In genomic region chr2:113847144-113847543, GRCh38 we compare ENCODE assay signal across 13 cellular contexts. TPM values are rescaled to one million over a fixed set of nuclear protein-coding genes. Genes with fewer than 3 reads are reported as not detected.
A peak's percentile ranks its signal among the peaks of the same experiment; 100 is the strongest.
DNase-seq lines count a peak whose midpoint lies in the region; TF ChIP-seq lines count a peak whose summit lies in the region.
"Had no signal": no experiment of that assay in that cellular context is flagged by ENCODE, and none has a peak within 500 bp of the region (broad histone marks: within the 10 kb centered on the region; RNA-seq: fewer than 3 reads in every experiment).

No MANE protein-coding gene starts in this region.

- TF ChIP-seq CTCF in fibroblast of the aortic adventitia (IDR thresholded peaks at IDR 0.05; ENCODE audit: insufficient read depth, low read length), result no peak

- no peak overlapping the region for H3K4me3 ChIP-seq in fibroblast of the aortic adventitia (ENCODE audit: low read depth, low read length)
- H3K4me3 ChIP-seq: BLaER1, skin epidermis had no signal

- DNase-seq in GM04504 (ENCODE audit: low read depth) (peak; percentile 40), H4 (ENCODE audit: low spot score) (peak; percentile 9), LHCN-M2 (ENCODE audit: low read depth) (peak; percentile 24), fibroblast of the aortic adventitia (ENCODE audit: low read depth) (peak; percentile 54), NCI-H2107 treated with DMSO at 0.1 percent for 48 hours (lab: John Stamatoyannopoulos, UW; ENCODE audit: unreplicated experiment) (no peak), SHP77 (lab: John Stamatoyannopoulos, UW) (no peak)
- DNase-seq in stimulated activated naive CD4-positive, alpha-beta T cell treated with Interleukin-2 at 50 U/mL for 16 hours (lab: John Stamatoyannopoulos, UW), result no peak
- no peak for DNase-seq in activated CD4-positive, alpha-beta T cell treated with anti-CD3 and anti-CD28 coated beads, Interleukin-2, amount 50 U/mL, for 48 hours
- DNase-seq: amygdala, endodermal cell, NCI-H446 had no signal

RNA-seq across cellular contexts. Expression of gene ACTR3, which starts 42.7 kb away (rescaled TPM):
- total RNA-seq in H4 (2014; rRNA removed; shearing (Covaris generic)), result 307 and 351 TPM in 2 replicates
- total RNA-seq in LHCN-M2 (2014; rRNA removed) (307 and 331 TPM in 2 replicates), fibroblast of the aortic adventitia (ENCODE audit: low replicate concordance) (130 and 236 TPM in 2 replicates)
- 276 TPM for polyA plus RNA-seq in LHCN-M2 (2012)

Comparison
In these comparisons a context has a peak if more than half of its experiments do, and no peak if none do; other contexts are left out.
1. DNase-seq: peak in GM04504 (single experiment), H4 (single experiment), LHCN-M2 (single experiment) and fibroblast of the aortic adventitia (single experiment); none in stimulated activated naive CD4-positive, alpha-beta T cell treated with Interleukin-2 at 50 U/mL for 16 hours (single experiment), NCI-H2107 treated with DMSO at 0.1 percent for 48 hours (single experiment), SHP77 (0 of 2) and activated CD4-positive, alpha-beta T cell treated with anti-CD3 and anti-CD28 coated beads, Interleukin-2, amount 50 U/mL, for 48 hours (0 of 2).